ENCODE assay signal across 7 cellular contexts in the genomic region with DNA sequence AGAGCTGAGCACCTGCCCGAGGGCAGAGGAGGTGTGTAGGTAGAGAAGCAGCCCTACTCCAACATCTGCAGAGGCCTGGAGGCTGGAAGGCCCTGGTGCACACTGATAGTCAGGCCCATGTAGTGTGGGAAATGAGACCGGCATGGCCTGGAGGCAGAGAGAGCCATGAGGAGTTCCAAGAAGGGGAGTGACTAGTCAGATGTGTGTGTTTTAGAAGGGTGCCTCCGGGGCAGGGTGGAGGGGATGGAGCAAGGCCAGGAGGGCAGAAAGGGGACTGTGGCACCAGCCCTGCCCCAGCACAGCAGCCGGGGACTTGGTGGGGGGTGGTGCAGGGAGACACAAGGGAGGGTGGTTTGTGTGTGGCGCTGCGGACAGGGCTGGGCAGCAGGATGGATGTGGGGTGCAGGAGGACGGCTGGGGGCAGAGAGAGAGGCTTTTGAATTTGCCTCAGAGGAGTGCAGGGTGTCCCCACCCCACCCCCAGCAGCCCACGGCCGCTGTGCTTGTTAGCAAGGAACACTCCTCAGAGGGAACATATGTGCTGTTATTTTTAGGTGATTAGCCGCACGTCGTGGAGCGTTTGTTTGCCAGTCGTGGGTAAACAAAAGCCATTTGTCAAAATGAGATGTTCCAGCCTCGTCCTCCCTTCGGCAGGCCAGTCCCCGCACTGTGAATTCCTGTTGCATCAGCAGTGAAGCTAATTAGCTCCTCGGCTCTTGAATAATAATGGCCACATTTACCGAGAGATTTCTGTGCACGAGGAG.
DNase-seq lines count a peak whose midpoint lies in the region; TF ChIP-seq lines count a peak whose summit lies in the region.
"Not testable (repeated sequence)": the region's sequence is repeated elsewhere in the genome, so short reads cannot be mapped to it uniquely, and the experiment has no call there.

No MANE protein-coding gene starts in this region.

- H3K4me3 Mint-ChIP-seq in osteocyte (ENCODE audit: unreplicated experiment), result peak overlapping the region; percentile 33

- not testable (repeated sequence) for BruUV-seq in mammary epithelial cell (replicated peaks; lab: Mats Ljungman, UMichigan)

- peak; percentile 27 for DNase-seq in EL
- DNase-seq in NCI-H146 (lab: John Stamatoyannopoulos, UW), result peak; percentile 41
- DNase-seq in NCI-H774 (lab: John Stamatoyannopoulos, UW), result peak; percentile 58
- DNase-seq in mammary epithelial cell, result peak; percentile 14
- DNase-seq in foreskin fibroblast, result peak; percentile 3 to 39
- peak; percentile 78 for DNase-seq in islet precursor cell
- DNase-seq in osteocyte (ENCODE audit: extremely low spot score, unreplicated experiment), result not testable (repeated sequence)

- not testable (repeated sequence) for H3K4me2 ChIP-seq in mammary epithelial cell (ENCODE audit: insufficient read depth, low read depth, low read length)

- not testable (repeated sequence) for H3K27me3 ChIP-seq in mammary epithelial cell (ENCODE audit: insufficient read depth, low read length)

- H2AFZ ChIP-seq in mammary epithelial cell (ENCODE audit: low read depth, low read length), result not testable (repeated sequence)

- not testable (repeated sequence) for H3K9me3 ChIP-seq in mammary epithelial cell (replicated peaks; ENCODE audit: insufficient read depth, low read length)

- not testable (repeated sequence) for H3K9me3 Mint-ChIP-seq in osteocyte (ENCODE audit: unreplicated experiment)

- in situ Hi-C loops in mammary epithelial cell (cut with MboI; ENCODE audit: low sequenced_read_pairs in 2 of 2), result not testable (repeated sequence)

- not testable (repeated sequence) for H3K36me3 Mint-ChIP-seq in osteocyte (ENCODE audit: unreplicated experiment)

- H3K4me1 Mint-ChIP-seq in osteocyte (ENCODE audit: unreplicated experiment), result not testable (repeated sequence)

- not testable (repeated sequence) for TF ChIP-seq CTCF in mammary epithelial cell (conservative IDR thresholded peaks at IDR 0.05 in 1 of 2, IDR thresholded peaks at IDR 0.05 in 1 of 2; ENCODE audit: extremely low read depth in 1 of 2, insufficient read depth in 1 of 2, low read depth in 1 of 2, low read length in 2 of 2); foreskin fibroblast (IDR thresholded peaks at IDR 0.05; ENCODE audit: low read depth, low read length); osteocyte (IDR thresholded peaks at IDR 0.05)

- not testable (repeated sequence) for H3K27ac Mint-ChIP-seq in osteocyte (ENCODE audit: unreplicated experiment)

- H4K20me1 ChIP-seq in mammary epithelial cell (ENCODE audit: insufficient read depth, low read length), result not testable (repeated sequence)

- H3K9ac ChIP-seq in mammary epithelial cell (ENCODE audit: insufficient read depth, low read length), result not testable (repeated sequence)

- dilution Hi-C loops in mammary epithelial cell (cut with HindIII; ENCODE audit: low sequenced_read_pairs), result not testable (repeated sequence)

- H3K27me3 Mint-ChIP-seq in osteocyte (ENCODE audit: unreplicated experiment), result not testable (repeated sequence)

- H3K4me3 ChIP-seq in mammary epithelial cell (replicated peaks in 1 of 3; ENCODE audit: insufficient read depth in 1 of 3, low read depth in 2 of 3, low read length in 3 of 3); foreskin fibroblast (ENCODE audit: low read depth in 1 of 2, low read length in 2 of 2): not testable (repeated sequence)

- H3K4me1 ChIP-seq in mammary epithelial cell (ENCODE audit: insufficient read depth, low read length), result not testable (repeated sequence)

- intact Hi-C loops in mammary epithelial cell (cut with micrococcal nuclease), result not testable (repeated sequence)

- not testable (repeated sequence) for H3K79me2 ChIP-seq in mammary epithelial cell (ENCODE audit: insufficient read depth, low read length)

- not testable (repeated sequence) for H3K36me3 ChIP-seq in mammary epithelial cell (ENCODE audit: insufficient read depth, low read length)

- CTCF ChIA-PET in mammary epithelial cell (lab: Charles Lee; ENCODE audit: low non-redundant PET), result not testable (repeated sequence)

- 78% methylated on average over 10 of the region's 20 CpGs for WGBS in mammary epithelial cell (ENCODE audit: low coverage, missing lambda C conversion rate)

- not testable (repeated sequence) for H3K27ac ChIP-seq in mammary epithelial cell (ENCODE audit: insufficient read depth, low read depth, low read length)
